In the genomic region with DNA sequence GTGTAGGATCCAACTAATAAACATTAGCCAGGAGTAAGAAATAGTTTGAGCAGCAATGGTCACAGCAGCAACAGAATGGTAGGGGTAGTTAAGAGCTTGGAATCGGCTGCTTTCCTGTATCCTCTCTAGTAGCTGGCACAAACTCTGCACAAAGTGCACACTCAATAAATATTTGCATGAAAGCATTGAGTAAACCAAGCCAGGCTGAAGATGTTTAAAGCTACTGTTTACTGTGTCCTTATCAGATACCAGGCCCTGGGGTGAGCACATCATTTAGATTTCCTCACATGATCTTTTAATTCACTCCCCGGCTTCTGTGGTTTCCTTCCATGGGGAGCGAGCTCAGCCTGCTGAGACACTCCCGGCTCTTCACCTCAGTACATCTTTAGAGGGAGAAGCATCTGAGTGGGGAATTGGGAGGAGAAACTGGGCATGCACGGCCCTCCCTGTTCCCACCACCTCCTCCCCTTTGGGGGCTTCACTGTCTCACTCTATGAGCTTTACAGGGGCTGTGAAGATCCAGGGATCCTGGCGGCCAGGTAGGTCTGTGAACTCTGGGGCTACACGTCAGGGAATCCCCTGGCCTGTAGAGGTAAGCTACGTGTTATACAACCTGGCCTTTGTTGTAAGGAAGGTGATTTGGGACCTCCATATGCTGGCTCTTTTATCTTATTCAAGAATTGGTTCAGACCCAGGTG, we compare ENCODE assay signal across 17 cellular contexts.
"Had no signal": no experiment of that assay in that cellular context is flagged by ENCODE, and none has a peak within 500 bp of the region (broad histone marks: within the 10 kb centered on the region; RNA-seq: fewer than 3 reads in every experiment).

No MANE protein-coding gene starts in this region.

- DNase-seq: activated CD4-positive, alpha-beta T cell treated with anti-CD3 and anti-CD28 coated beads, Interleukin-2, amount 10 ng/mL, durations not matched to agents 24 days and 14 days; activated CD4-positive, CD25-positive, alpha-beta regulatory T cell; activated CD8-positive, alpha-beta T cell treated with anti-CD3 and anti-CD28 coated beads for 36 hours; activated naive CD4-positive, alpha-beta T cell treated with Interleukin-2 at 50 U/mL for 16 hours; activated naive CD8-positive, alpha-beta T cell treated with anti-CD3 and anti-CD28 coated beads, Interleukin-2, amount 10 ng/mL, durations not matched to agents 7 days and 5 days; activated T-cell treated with anti-CD3 and anti-CD28 coated beads, Interleukin-2, amount 50 U/mL, for 1 hour; body of pancreas; caudate nucleus; left ventricle myocardium inferior; nephron progenitor cell; occipital lobe; stimulated activated CD4-positive, alpha-beta T cell treated with anti-CD3 and anti-CD28 coated beads, Interleukin-12 subunit alpha, Interleukin-12 subunit beta, amount 100 ng/mL, for 4 hours; stimulated activated CD4-positive, alpha-beta T cell treated with anti-CD3 and anti-CD28 coated beads, Interleukin-2, amount 100 ng/mL, for 24 hours; stimulated activated naive CD4-positive, alpha-beta T cell treated with Interleukin-2 at 50 U/mL for 16 hours; thyroid gland had no signal

- H3K36me3 ChIP-seq: thyroid gland had no signal

- H3K4me1 ChIP-seq: body of pancreas, foreskin keratinocyte, left ventricle myocardium inferior, thyroid gland had no signal

- H3K27me3 ChIP-seq: body of pancreas, thyroid gland had no signal

- H3K9me3 ChIP-seq: thyroid gland had no signal

- H3K4me3 ChIP-seq: body of pancreas, left ventricle myocardium inferior, thyroid gland had no signal

- ATAC-seq: activated CD8-positive, alpha-beta T cell treated with anti-CD3 and anti-CD28 coated beads for 36 hours; activated T-helper 17 cell treated with anti-CD3 and anti-CD28 coated beads, Interleukin-2, amount 50 U/mL, for 72 hours; body of pancreas had no signal

- H3K27ac ChIP-seq: body of pancreas, foreskin keratinocyte, left ventricle myocardium inferior, thyroid gland had no signal
